Comparison of ENCODE assay signal across 29 cellular contexts in the genomic region with DNA sequence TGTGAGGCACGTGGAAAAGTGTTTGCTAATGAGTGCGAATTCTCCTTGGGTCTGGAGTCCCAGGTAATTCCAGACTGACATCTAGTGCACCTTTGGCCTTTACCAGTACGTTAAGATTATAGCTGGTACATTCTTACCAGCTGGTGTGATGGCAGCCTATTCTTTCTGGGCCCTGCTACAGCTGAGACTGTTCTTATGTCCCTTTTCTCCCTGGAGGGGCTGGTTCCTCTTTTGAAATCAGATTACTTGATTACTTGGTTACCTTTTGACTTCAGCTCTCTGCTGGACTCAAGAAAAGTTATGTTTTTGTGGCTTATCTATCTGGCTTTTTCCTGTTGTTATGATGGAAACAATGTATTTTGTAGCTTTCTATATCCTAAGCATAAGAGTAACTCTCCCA.
"Had no signal": no experiment of that assay in that cellular context is flagged by ENCODE, and none has a peak within 500 bp of the region (broad histone marks: within the 10 kb centered on the region; RNA-seq: fewer than 3 reads in every experiment).

No MANE protein-coding gene starts in this region.

- H3K4me3 ChIP-seq: colonic mucosa, esophagus muscularis mucosa, gastroesophageal sphincter, heart right ventricle, lung, prostate gland, right atrium auricular region, smooth muscle cell, testis, tibial artery had no signal

- H3K27me3 ChIP-seq: colonic mucosa, esophagus muscularis mucosa, foreskin keratinocyte, gastroesophageal sphincter, heart right ventricle, right atrium auricular region, testis, tibial artery had no signal

- H3K36me3 ChIP-seq: colonic mucosa, prostate gland had no signal

- DNase-seq: colonic mucosa; effector CD8-positive, alpha-beta T cell; foreskin keratinocyte; glutamatergic neuron; heart right ventricle; hippocampal formation; left cardiac atrium; mesenchymal stem cell; naive thymus-derived CD4-positive, alpha-beta T cell; nucleus accumbens; stimulated activated CD4-positive, alpha-beta T cell treated with anti-CD3 and anti-CD28 coated beads, Interleukin-12 subunit alpha, Interleukin-12 subunit beta, amount 100 ng/mL, for 4 hours; stimulated activated CD4-positive, alpha-beta T cell treated with anti-CD3 and anti-CD28 coated beads, Interleukin-1b, Interleukin-23, amount 100 ng/mL, for 48 hours; stimulated activated CD4-positive, alpha-beta T cell treated with anti-CD3 and anti-CD28 coated beads, Interleukin-4, amount 100 ng/mL, for 1 hour; stimulated activated CD8-positive, alpha-beta memory T cell treated with anti-CD3 and anti-CD28 coated beads, Interleukin-4, amount 100 ng/mL, for 48 hours; stimulated activated naive CD8-positive, alpha-beta T cell treated with anti-CD3 and anti-CD28 coated beads, Interleukin-15, Interleukin-2, amounts not matched to agents 100 U/mL and 50 U/mL, for 24 hours; substantia nigra; testis; tibial artery had no signal

- H3K27ac Mint-ChIP-seq: dendritic cell treated with granulocyte-macrophage colony-stimulating factor and Interleukin-4, amounts not matched to agents 40 ng/mL and 50 ng/mL, for 4 days; mesothelial cell of epicardium; naive thymus-derived CD4-positive, alpha-beta T cell; nephron; type B pancreatic cell had no signal

- ATAC-seq: foreskin keratinocyte; gastroesophageal sphincter; heart right ventricle; left cardiac atrium; naive thymus-derived CD4-positive, alpha-beta T cell; sciatic nerve; stimulated activated naive CD8-positive, alpha-beta T cell treated with anti-CD3 and anti-CD28 coated beads, Interleukin-15, Interleukin-2, amounts not matched to agents 100 U/mL and 50 U/mL, for 24 hours had no signal

- H3K4me1 ChIP-seq: colonic mucosa, esophagus muscularis mucosa, foreskin keratinocyte, gastroesophageal sphincter, heart right ventricle, prostate gland, right atrium auricular region, tibial artery had no signal

- H3K9me3 Mint-ChIP-seq: dendritic cell treated with granulocyte-macrophage colony-stimulating factor and Interleukin-4, amounts not matched to agents 40 ng/mL and 50 ng/mL, for 4 days; mesothelial cell of epicardium; naive thymus-derived CD4-positive, alpha-beta T cell; nephron; type B pancreatic cell had no signal

- H3K9me3 ChIP-seq: colonic mucosa, esophagus muscularis mucosa, gastroesophageal sphincter, heart right ventricle, prostate gland, right atrium auricular region, testis, tibial artery had no signal

- H3K27ac ChIP-seq: colonic mucosa, esophagus muscularis mucosa, foreskin keratinocyte, gastroesophageal sphincter, heart right ventricle, prostate gland, right atrium auricular region, tibial artery had no signal

- H3K4me3 Mint-ChIP-seq: dendritic cell treated with granulocyte-macrophage colony-stimulating factor and Interleukin-4, amounts not matched to agents 40 ng/mL and 50 ng/mL, for 4 days; mesothelial cell of epicardium; naive thymus-derived CD4-positive, alpha-beta T cell; nephron; type B pancreatic cell had no signal

- H3K4me1 Mint-ChIP-seq: mesothelial cell of epicardium had no signal

- H3K27me3 Mint-ChIP-seq: dendritic cell treated with granulocyte-macrophage colony-stimulating factor and Interleukin-4, amounts not matched to agents 40 ng/mL and 50 ng/mL, for 4 days; naive thymus-derived CD4-positive, alpha-beta T cell; type B pancreatic cell had no signal
